In genomic region chr3:14769531-14770325, GRCh38 we compare ENCODE assay signal across 18 cellular contexts. TPM values are rescaled to one million over a fixed set of nuclear protein-coding genes. Genes with fewer than 3 reads are reported as not detected.
DNase-seq lines count a peak whose midpoint lies in the region; ATAC-seq and TF ChIP-seq lines count a peak whose summit lies in the region.
"Had no signal": no experiment of that assay in that cellular context is flagged by ENCODE, and none has a peak within 500 bp of the region (broad histone marks: within the 10 kb centered on the region; RNA-seq: fewer than 3 reads in every experiment).

No MANE protein-coding gene starts in this region.

- intact Hi-C loops in PC-9 (cut with micrococcal nuclease; ENCODE audit: unreplicated experiment), result no loop called here

- H3K4me3 ChIP-seq in lung (no peak overlapping the region), thymus (ENCODE audit: low read length) (no peak overlapping the region), HAP-1 (no peak overlapping the region), PC-9 (no peak overlapping the region)

- no peaks in the 10 kb centered on the region for H3K4me1 Mint-ChIP-seq in activated T-cell treated with anti-CD3 and anti-CD28 coated beads, Interleukin-2, amount 50 U/mL, for 24 hours (ENCODE audit: low read depth)
- no peaks in the 10 kb centered on the region for H3K4me1 Mint-ChIP-seq in activated T-cell treated with anti-CD3 and anti-CD28 coated beads, Interleukin-2, amount 50 U/mL, for 72 hours (ENCODE audit: low read depth)

- POLR2A ChIA-PET in PC-9 (lab: Charles Lee; ENCODE audit: unreplicated experiment), result no interaction called here

- no peaks in the 10 kb centered on the region for H3K9me2 ChIP-seq in PC-9 (ENCODE audit: insufficient read depth)

- H3K4me1 ChIP-seq in lung (ENCODE audit: control insufficient read depth in 2 of 2, insufficient read depth in 2 of 2, low read length in 2 of 2) (no peaks in the 10 kb centered on the region), thymus (ENCODE audit: control insufficient read depth, insufficient read depth, low read length) (peaks cover 45% of the 10 kb centered on the region), HAP-1 (no peaks in the 10 kb centered on the region), PC-9 (replicated peaks; ENCODE audit: insufficient read depth) (no peaks in the 10 kb centered on the region)

- CTCF ChIA-PET in PC-9 (lab: Charles Lee), result no interaction called here

- H3K9me3 Mint-ChIP-seq in activated T-cell treated with anti-CD3 and anti-CD28 coated beads, Interleukin-2, amount 50 U/mL, for 24 hours, result no peaks in the 10 kb centered on the region
- H3K9me3 Mint-ChIP-seq in activated T-cell treated with anti-CD3 and anti-CD28 coated beads, Interleukin-2, amount 50 U/mL, for 72 hours, result no peaks in the 10 kb centered on the region
- H3K9me3 Mint-ChIP-seq: H9 had no signal

- H3K27me3 ChIP-seq in lung (ENCODE audit: control insufficient read depth, insufficient read depth) (no peaks in the 10 kb centered on the region), thymus (ENCODE audit: control insufficient read depth, insufficient read depth) (no peaks in the 10 kb centered on the region), HAP-1 (ENCODE audit: low read depth) (no peaks in the 10 kb centered on the region), PC-9 (ENCODE audit: insufficient read depth, low read depth) (no peaks in the 10 kb centered on the region; the same call in none of the 2 replicates)

- 86 to 92% methylated on average over 11 of the region's 11 CpGs for WGBS in lung, 2 donors
- WGBS in thymus, result 94% methylated on average over 11 of the region's 11 CpGs

- H3K79me2 ChIP-seq in PC-9 (ENCODE audit: low read depth), result no peaks in the 10 kb centered on the region

- ATAC-seq in activated T-cell treated with anti-CD3 and anti-CD28 coated beads, Interleukin-2, amount 50 U/mL, for 72 hours (replicated peaks in 1 of 2), result no peak
- no peak for ATAC-seq in lung (ENCODE audit: insufficient read depth, low FRiP score)
- ATAC-seq: Panc1 had no signal

- in situ Hi-C loops in HAP-1 (cut with MboI; ENCODE audit: low sequenced_read_pairs), result no loop called here

- H3K4me2 ChIP-seq in PC-9, result no peak overlapping the region
- H3K4me2 ChIP-seq: KMS-11 had no signal

- TF ChIP-seq CTCF in lung (IDR thresholded peaks at IDR 0.05; ENCODE audit: control extremely low read depth, extremely low read depth), result no peak
- no peak for TF ChIP-seq CTCF in PC-9 (conservative IDR thresholded peaks at IDR 0.05)

- H3K36me3 Mint-ChIP-seq in activated T-cell treated with anti-CD3 and anti-CD28 coated beads, Interleukin-2, amount 50 U/mL, for 24 hours (ENCODE audit: low read depth), result no peaks in the 10 kb centered on the region
- no peaks in the 10 kb centered on the region for H3K36me3 Mint-ChIP-seq in activated T-cell treated with anti-CD3 and anti-CD28 coated beads, Interleukin-2, amount 50 U/mL, for 72 hours (ENCODE audit: insufficient read depth in 2 of 2)

- H3K36me3 ChIP-seq in KOPT-K1 (ENCODE audit: insufficient read depth, low read length), result no peaks in the 10 kb centered on the region
- no peaks in the 10 kb centered on the region for H3K36me3 ChIP-seq in lung (ENCODE audit: control insufficient read depth in 2 of 2, insufficient read depth in 2 of 2, low read length in 2 of 2)
- H3K36me3 ChIP-seq in thymus (ENCODE audit: control insufficient read depth, insufficient read depth), result no peaks in the 10 kb centered on the region
- no peaks in the 10 kb centered on the region for H3K36me3 ChIP-seq in HAP-1 (replicated peaks)
- H3K36me3 ChIP-seq in PC-9 (ENCODE audit: low read depth), result no peaks in the 10 kb centered on the region

- no peak overlapping the region for H3K27ac Mint-ChIP-seq in activated T-cell treated with anti-CD3 and anti-CD28 coated beads, Interleukin-2, amount 50 U/mL, for 24 hours
- no peak overlapping the region for H3K27ac Mint-ChIP-seq in activated T-cell treated with anti-CD3 and anti-CD28 coated beads, Interleukin-2, amount 50 U/mL, for 72 hours

- peak; percentile 22 for DNase-seq in activated T-cell treated with anti-CD3 and anti-CD28 coated beads, Interleukin-2, amount 50 U/mL, for 24 hours
- DNase-seq in activated T-cell treated with anti-CD3 and anti-CD28 coated beads, Interleukin-2, amount 50 U/mL, for 72 hours, result no peak
- DNase-seq in lung (ENCODE audit: low spot score) (peak; percentile 11), HAP-1 (ENCODE audit: low spot score in 2 of 2) (no peak), PC-9 (no peak), NCI-H2029 (lab: John Stamatoyannopoulos, UW) (no peak)
- DNase-seq: DMS 273 treated with DMSO at 0.1 percent for 48 hours, H9, NCI-H1092, NCI-H510A treated with DMSO at 0.1 percent for 48 hours, NCI-H82 had no signal

- H4K20me1 ChIP-seq in PC-9 (ENCODE audit: insufficient read depth), result no peaks in the 10 kb centered on the region

- H3K4me3 Mint-ChIP-seq in activated T-cell treated with anti-CD3 and anti-CD28 coated beads, Interleukin-2, amount 50 U/mL, for 24 hours, result no peak overlapping the region
- H3K4me3 Mint-ChIP-seq in activated T-cell treated with anti-CD3 and anti-CD28 coated beads, Interleukin-2, amount 50 U/mL, for 72 hours, result no peak overlapping the region
- H3K4me3 Mint-ChIP-seq: H9 had no signal

- H3K9me3 ChIP-seq in KOPT-K1 (ENCODE audit: insufficient read depth, low read length, poor library complexity, severe bottlenecking) (no peaks in the 10 kb centered on the region), lung (ENCODE audit: control insufficient read depth in 2 of 2, insufficient read depth in 1 of 2, low read length in 1 of 2) (no peaks in the 10 kb centered on the region), thymus (ENCODE audit: control insufficient read depth) (no peaks in the 10 kb centered on the region), HAP-1 (no peaks in the 10 kb centered on the region), PC-9 (ENCODE audit: insufficient read depth, low read depth) (no peaks in the 10 kb centered on the region)

- no peaks in the 10 kb centered on the region for H3K27me3 Mint-ChIP-seq in activated T-cell treated with anti-CD3 and anti-CD28 coated beads, Interleukin-2, amount 50 U/mL, for 24 hours
- H3K27me3 Mint-ChIP-seq in activated T-cell treated with anti-CD3 and anti-CD28 coated beads, Interleukin-2, amount 50 U/mL, for 72 hours (ENCODE audit: low read depth), result no peaks in the 10 kb centered on the region

- H3K27ac ChIP-seq in KOPT-K1 (ENCODE audit: low read depth, low read length, poor library complexity, severe bottlenecking) (peak overlapping the region; percentile 77), lung (ENCODE audit: low read depth in 1 of 2, low read length in 1 of 2) (no peak overlapping the region), thymus (ENCODE audit: low read depth) (peak overlapping the region; percentile 86), PC-9 (no peak overlapping the region)
- H3K27ac ChIP-seq: C4-2B, KMS-11 had no signal

- no peak overlapping the region for H2AFZ ChIP-seq in PC-9

- no peaks in the 10 kb centered on the region for H3F3A ChIP-seq in PC-9 (ENCODE audit: insufficient read depth, low read depth)

- BruUV-seq in PC-9 (replicated peaks; lab: Mats Ljungman, UMichigan), result no TSS peak

RNA-seq across cellular contexts. Expression of gene FGD5, which starts 49.0 kb away (rescaled TPM):
- total RNA-seq in activated T-cell treated with anti-CD3 and anti-CD28 coated beads, Interleukin-2, amount 50 U/mL, for 72 hours, result not detected
- total RNA-seq in lung (10 to 100 TPM; 45.3 to 58.5 TPM), PC-9 (2021) (not detected in 2 replicates)
- polyA plus RNA-seq in lung (10 to 100 TPM; 14.6 to 19.0 TPM), thymus (2.9 TPM)
- total RNA-seq: A673, MCF 10A had no signal

Comparison
In these comparisons a context has a peak if more than half of its experiments do, and no peak if none do; other contexts are left out.
1. DNase-seq: peak in activated T-cell treated with anti-CD3 and anti-CD28 coated beads, Interleukin-2, amount 50 U/mL, for 24 hours (single experiment) and lung (single experiment); none in activated T-cell treated with anti-CD3 and anti-CD28 coated beads, Interleukin-2, amount 50 U/mL, for 72 hours (0 of 2), HAP-1 (0 of 2), PC-9 (0 of 2) and NCI-H2029 (single experiment).
2. H3K27ac ChIP-seq: peak in KOPT-K1 (single experiment) and thymus (single experiment); none in lung (0 of 2) and PC-9 (single experiment).
3. RNA of gene FGD5, which starts 49.0 kb away (total RNA-seq): 45.3 to 58.5 TPM in lung; not detected in activated T-cell treated with anti-CD3 and anti-CD28 coated beads, Interleukin-2, amount 50 U/mL, for 72 hours and not detected in PC-9; every median in the first group is over 10 times any median in the second.